In the genomic region with DNA sequence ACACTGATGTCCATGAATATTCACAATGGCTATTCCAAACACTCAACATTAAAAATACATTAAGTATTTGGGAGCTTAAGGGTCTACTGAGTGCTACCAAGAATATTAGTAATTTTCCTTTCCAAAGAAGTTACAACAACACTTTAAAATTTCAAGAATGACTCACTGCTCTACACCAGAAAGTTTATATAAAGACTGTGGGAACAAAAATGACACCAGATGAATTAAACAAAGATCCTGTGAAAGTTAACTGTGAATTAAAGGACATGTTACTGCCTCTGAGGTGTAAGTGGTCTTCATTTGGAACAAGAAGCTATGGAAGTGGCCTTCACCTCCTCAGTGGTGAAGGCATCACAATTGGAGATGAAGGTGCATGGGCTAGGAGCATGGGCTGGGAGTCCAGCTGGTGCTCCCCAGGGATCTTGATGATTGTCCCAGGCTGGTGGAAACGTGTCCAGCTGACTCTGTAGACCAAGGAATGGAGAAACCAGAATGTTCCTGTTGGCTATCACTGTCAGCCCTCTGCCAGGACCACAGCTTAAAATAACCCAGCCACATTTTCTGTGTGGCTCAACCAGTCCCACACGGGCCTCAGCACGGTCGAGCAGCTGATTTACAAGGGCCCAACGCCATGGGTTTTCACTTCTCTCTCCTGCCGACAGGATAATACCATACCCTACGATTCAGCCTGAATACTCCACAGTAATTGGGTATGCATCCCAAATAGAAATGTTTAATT, we compare ENCODE assay signal across 13 cellular contexts. TPM values are rescaled to one million over a fixed set of nuclear protein-coding genes. Genes with fewer than 3 reads are reported as not detected.
DNase-seq lines count a peak whose midpoint lies in the region; ATAC-seq and TF ChIP-seq lines count a peak whose summit lies in the region.
"Had no signal": no experiment of that assay in that cellular context is flagged by ENCODE, and none has a peak within 500 bp of the region (broad histone marks: within the 10 kb centered on the region; RNA-seq: fewer than 3 reads in every experiment).

No MANE protein-coding gene starts in this region.

- no peaks in the 10 kb centered on the region; the same call in 1 of the 2 replicates for H3K27me3 Mint-ChIP-seq in HFFc6 (ENCODE audit: insufficient read depth)

- H3K36me3 ChIP-seq in stomach smooth muscle (ENCODE audit: control insufficient read depth in 2 of 2, insufficient read depth in 2 of 2, low read length in 2 of 2) (peaks cover 31 to 34% of the 10 kb centered on the region in 2 donors), BE2C (peaks cover 51% of the 10 kb centered on the region)

- H3K27ac ChIP-seq in stomach smooth muscle (ENCODE audit: low read length) = peak overlapping the region; percentile 73
- H3K27ac ChIP-seq: neural progenitor cell had no signal

- H3K27me3 ChIP-seq in stomach smooth muscle (ENCODE audit: control insufficient read depth in 1 of 2, insufficient read depth in 2 of 2, low read length in 2 of 2) (no peaks in the 10 kb centered on the region), BE2C (no peaks in the 10 kb centered on the region)
- H3K27me3 ChIP-seq: neural progenitor cell had no signal

- DNase-seq in HFFc6 (peak; percentile 58), astrocyte of the cerebellum (ENCODE audit: low read depth) (peak; percentile 31), iris pigment epithelial cell (ENCODE audit: low read depth) (peak; percentile 76), BE2C (no peak), activated gamma-delta T cell (lab: John Stamatoyannopoulos, UW) (no peak)
- DNase-seq: activated T-cell treated with anti-CD3 and anti-CD28 coated beads, Interleukin-2, amount 50 U/mL, for 1 hour; NCI-H2081; T-helper 1 cell had no signal

- ATAC-seq in GM21576 (IDR thresholded peaks at IDR 0.05; ENCODE audit: unreplicated experiment) = no peak
- no peak for ATAC-seq in GM21447 (IDR thresholded peaks at IDR 0.05; ENCODE audit: unreplicated experiment)
- ATAC-seq: esophagus mucosa had no signal

- no peaks in the 10 kb centered on the region for H3K9me3 ChIP-seq in stomach smooth muscle (ENCODE audit: control insufficient read depth in 2 of 2, low read length in 2 of 2)
- H3K9me3 ChIP-seq in BE2C = no peaks in the 10 kb centered on the region

- H3K9me3 Mint-ChIP-seq in HFFc6 = no peaks in the 10 kb centered on the region
- H3K9me3 Mint-ChIP-seq: neural progenitor cell had no signal

- H3K27ac Mint-ChIP-seq in HFFc6 = peak overlapping the region; percentile 88
- H3K27ac Mint-ChIP-seq: neural progenitor cell had no signal

- H3K4me3 Mint-ChIP-seq in HFFc6 = 0 out of 2 replicates have a peak overlapping the region, but pooled peaks have one; percentile 11
- H3K4me3 Mint-ChIP-seq: neural progenitor cell had no signal

- no peak overlapping the region for H3K4me3 ChIP-seq in astrocyte of the cerebellum (ENCODE audit: low read depth, low read length)
- H3K4me3 ChIP-seq in stomach smooth muscle (ENCODE audit: low read length in 2 of 2) = peak overlapping the region in 1 of 2 donors; percentile 54
- H3K4me3 ChIP-seq in BE2C (ENCODE audit: low read depth, low read length) = no peak overlapping the region
- H3K4me3 ChIP-seq: neural progenitor cell had no signal

- H3K36me3 Mint-ChIP-seq in HFFc6 (ENCODE audit: low read depth) = peaks cover 38% of the 10 kb centered on the region

- peak overlapping the region in 1 of 2 donors; percentile 58 for H3K9ac ChIP-seq in stomach smooth muscle (ENCODE audit: low read length in 2 of 2)
- H3K9ac ChIP-seq: neural progenitor cell had no signal

- H3K4me1 Mint-ChIP-seq in HFFc6 (ENCODE audit: low read depth) = peaks cover 30% of the 10 kb centered on the region
- H3K4me1 Mint-ChIP-seq: neural progenitor cell had no signal

- H3K4me1 ChIP-seq in stomach smooth muscle (ENCODE audit: control insufficient read depth, insufficient read depth, low read length) (peaks cover 12% of the 10 kb centered on the region), BE2C (no peaks in the 10 kb centered on the region)
- H3K4me1 ChIP-seq: neural progenitor cell had no signal

- in situ Hi-C loops in astrocyte of the cerebellum (cut with HindIII; ENCODE audit: low sequenced_read_pairs) = no loop called here

- TF ChIP-seq CTCF in HFFc6 (IDR thresholded peaks at IDR 0.05) (no peak), astrocyte of the cerebellum (IDR thresholded peaks at IDR 0.05; ENCODE audit: low read depth, low read length, missing control alignments) (no peak), BE2C (IDR thresholded peaks at IDR 0.05; ENCODE audit: low read depth, low read length) (no peak)

RNA-seq across cellular contexts. Expression of gene TAF5L, which starts 28.8 kb away (rescaled TPM):
- 10 to 100 TPM; 17.6 to 20.7 (median 20.3) TPM for total RNA-seq in HFFc6 (2021; fragmentation: NEBNext Ultra II Directional; extraction: Animal tissue kit (Norgen Biotek cat#: 25700))
- polyA plus RNA-seq in BE2C (2012; ENCODE audit: insufficient read depth, insufficient read length, low read depth) = 53.5 TPM

RNA-seq across cellular contexts. Expression of gene URB2, which starts 28.9 kb away (rescaled TPM):
- total RNA-seq in HFFc6 (2021; fragmentation: NEBNext Ultra II Directional; extraction: Animal tissue kit (Norgen Biotek cat#: 25700)) = 10 to 100 TPM in 3 of 6 experiments, 1 to 10 TPM in 3; 8.8 to 12.6 (median 9.8) TPM
- polyA plus RNA-seq in BE2C (2012; ENCODE audit: insufficient read depth, insufficient read length, low read depth) = 25.3 TPM

RNA-seq across cellular contexts. Expression of gene ABCB10, which starts 38.6 kb away (rescaled TPM):
- total RNA-seq in HFFc6 (2021; fragmentation: NEBNext Ultra II Directional; extraction: Animal tissue kit (Norgen Biotek cat#: 25700)) = 10 to 100 TPM; 16.1 to 21.0 (median 18.4) TPM
- 5.7 TPM for polyA plus RNA-seq in BE2C (2012; ENCODE audit: insufficient read depth, insufficient read length, low read depth)

Comparison
In these comparisons a context has a peak if more than half of its experiments do, and no peak if none do; other contexts are left out.
1. DNase-seq: peak in HFFc6 (single experiment), astrocyte of the cerebellum (single experiment) and iris pigment epithelial cell (single experiment); none in BE2C (single experiment) and activated gamma-delta T cell (single experiment).